In the genomic region with DNA sequence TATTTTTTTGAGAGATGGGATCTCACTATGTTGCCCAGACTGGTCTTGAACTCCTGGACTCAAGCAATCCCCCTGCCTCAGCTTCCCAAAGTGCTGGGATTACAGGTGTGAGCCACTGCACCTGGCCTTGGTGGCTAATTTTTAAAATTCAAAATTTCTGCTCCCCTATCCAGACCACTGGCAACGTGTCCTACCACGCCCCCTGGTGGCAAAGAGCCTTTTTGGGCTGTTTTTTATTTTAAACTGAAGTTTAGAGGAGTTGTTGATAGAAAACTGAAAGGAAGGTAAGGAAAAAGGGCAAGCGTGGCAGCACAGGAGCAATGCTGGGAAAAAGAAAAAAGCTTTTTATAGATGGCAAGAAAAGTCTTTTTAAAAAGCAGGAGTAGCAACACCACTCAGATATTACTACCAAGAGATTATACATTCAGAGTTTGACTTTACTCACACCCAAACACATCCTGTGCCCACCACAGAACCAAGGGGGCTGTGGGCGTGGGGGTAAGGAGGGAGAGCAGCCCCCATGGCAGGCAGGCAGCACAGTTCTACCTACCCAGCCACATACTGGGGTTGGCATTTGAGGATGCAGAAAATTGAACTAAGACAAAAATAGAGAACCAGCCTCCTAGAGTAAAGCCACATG, we compare ENCODE assay signal across 8 cellular contexts. TPM values are rescaled to one million over a fixed set of nuclear protein-coding genes. Genes with fewer than 3 reads are reported as not detected.
DNase-seq lines count a peak whose midpoint lies in the region; ATAC-seq and TF ChIP-seq lines count a peak whose summit lies in the region.

No MANE protein-coding gene starts in this region.

- dilution Hi-C loops in mammary epithelial cell (cut with HindIII; ENCODE audit: low sequenced_read_pairs), result no loop called here

- no peak overlapping the region for H3K27ac ChIP-seq in CD4-positive, alpha-beta T cell (ENCODE audit: low read depth, low read length)
- no peak overlapping the region for H3K27ac ChIP-seq in mammary epithelial cell (ENCODE audit: insufficient read depth, low read depth, low read length)
- H3K27ac ChIP-seq in left lung, result peak overlapping the region; percentile 75 to 95

- no peak for ATAC-seq in CD4-positive, alpha-beta T cell (ENCODE audit: poor library complexity)
- peak; percentile 29 for ATAC-seq in activated B cell treated with CpG ODN at 0.5 μM for 24 hours (ENCODE audit: low read depth)
- ATAC-seq in left lung, result peak; percentile 14
- no peak for ATAC-seq in GM21526 (IDR thresholded peaks at IDR 0.05; ENCODE audit: low FRiP score, unreplicated experiment)
- ATAC-seq in GM21825 (IDR thresholded peaks at IDR 0.05; ENCODE audit: unreplicated experiment), result no peak

- H3K9me3 ChIP-seq in CD4-positive, alpha-beta T cell (ENCODE audit: control insufficient read depth, low read length), result no peaks in the 10 kb centered on the region
- H3K9me3 ChIP-seq in mammary epithelial cell (replicated peaks; ENCODE audit: insufficient read depth, low read length) (no peaks in the 10 kb centered on the region), left lung (no peaks in the 10 kb centered on the region)

- H3K9ac ChIP-seq in mammary epithelial cell (ENCODE audit: insufficient read depth, low read length), result no peak overlapping the region

- no peak overlapping the region for H2AFZ ChIP-seq in mammary epithelial cell (ENCODE audit: low read depth, low read length)

- H3K4me2 ChIP-seq in mammary epithelial cell (ENCODE audit: insufficient read depth, low read depth, low read length), result no peak overlapping the region

- H3K9me3 Mint-ChIP-seq in CD4-positive, alpha-beta T cell, result no peaks in the 10 kb centered on the region
- H3K9me3 Mint-ChIP-seq in activated B cell treated with CpG ODN at 0.5 μM for 24 hours, result no peaks in the 10 kb centered on the region

- peaks cover 3% of the 10 kb centered on the region for H4K20me1 ChIP-seq in mammary epithelial cell (ENCODE audit: insufficient read depth, low read length)

- BruUV-seq in mammary epithelial cell (replicated peaks; lab: Mats Ljungman, UMichigan), result no TSS peak

- intact Hi-C loops in CD4-positive, alpha-beta T cell (cut with DNase I, micrococcal nuclease), result loop anchor here (1.0 to 5.0 kb wide), 8 partner anchors 67 to 352 kb away; no protein-coding TSS in a partner anchor
- intact Hi-C loops in activated B cell treated with CpG ODN at 0.5 μM for 24 hours (cut with micrococcal nuclease), result loop anchor here (1.0 to 2.0 kb wide), 3 partner anchors 44 to 192 kb away; no protein-coding TSS in a partner anchor
- intact Hi-C loops in mammary epithelial cell (cut with micrococcal nuclease), result loop anchor here (2.0 to 5.0 kb wide), 4 partner anchors 43 to 253 kb away; no protein-coding TSS in a partner anchor
- intact Hi-C loops in left lung (cut with DNase I), result loop anchor here in 1 of 2 donors (10.0 kb wide), 1 partner anchor 160 kb away; no protein-coding TSS in a partner anchor

- WGBS in mammary epithelial cell (ENCODE audit: low coverage, missing lambda C conversion rate), result 12% methylated on average over 4 of the region's 4 CpGs

- peak overlapping the region; percentile 96 for H3K27ac Mint-ChIP-seq in CD4-positive, alpha-beta T cell
- peak overlapping the region; percentile 78 for H3K27ac Mint-ChIP-seq in activated B cell treated with CpG ODN at 0.5 μM for 24 hours

- CTCF ChIA-PET in CD4-positive, alpha-beta T cell (lab: Charles Lee), result interaction anchor here (0.7 to 3.1 kb wide), 7 partner anchors 11 to 192 kb away, joined by 3 to 34 read pairs (median 3); partner anchors contain the start of genes JMJD6, METTL23 and MFSD11
- CTCF ChIA-PET in activated B cell treated with CpG ODN at 0.5 μM for 24 hours (lab: Charles Lee) (interaction anchor here (0.7 to 2.0 kb wide), 5 partner anchors 10 to 211 kb away, joined by 3 to 7 read pairs (median 4); no protein-coding TSS in a partner anchor), mammary epithelial cell (lab: Charles Lee; ENCODE audit: low non-redundant PET) (no interaction called here)

- H3K4me1 ChIP-seq in mammary epithelial cell (ENCODE audit: insufficient read depth, low read length), result peaks cover 10% of the 10 kb centered on the region
- peaks cover 29 to 60% of the 10 kb centered on the region in 2 donors for H3K4me1 ChIP-seq in left lung

- peaks cover 13% of the 10 kb centered on the region for H3K79me2 ChIP-seq in mammary epithelial cell (ENCODE audit: insufficient read depth, low read length)

- H3K4me1 Mint-ChIP-seq in CD4-positive, alpha-beta T cell (ENCODE audit: low read depth), result peaks cover 42% of the 10 kb centered on the region
- peaks cover 27% of the 10 kb centered on the region for H3K4me1 Mint-ChIP-seq in activated B cell treated with CpG ODN at 0.5 μM for 24 hours

- TF ChIP-seq CTCF in CD4-positive, alpha-beta T cell (IDR thresholded peaks at IDR 0.05), result peak; percentile 88
- TF ChIP-seq CTCF in activated B cell treated with CpG ODN at 0.5 μM for 24 hours (IDR thresholded peaks at IDR 0.05) (peak; percentile 76), mammary epithelial cell (conservative IDR thresholded peaks at IDR 0.05 in 1 of 2, IDR thresholded peaks at IDR 0.05 in 1 of 2; ENCODE audit: extremely low read depth in 1 of 2, insufficient read depth in 1 of 2, low read depth in 1 of 2, low read length in 2 of 2) (peak; percentile 79 to 84), left lung (IDR thresholded peaks at IDR 0.05) (peak; percentile 66 to 83)

- DNase-seq in CD4-positive, alpha-beta T cell, result peak; percentile 64 to 83 (median 74)
- peak; percentile 67 for DNase-seq in KBM-7
- peak; percentile 56 for DNase-seq in activated B cell treated with CpG ODN at 0.5 μM for 24 hours
- DNase-seq in mammary epithelial cell, result no peak
- DNase-seq in left lung, result no peak
- DNase-seq in stimulated activated CD4-positive, alpha-beta T cell treated with anti-CD3 and anti-CD28 coated beads, TNF-alpha, amount 100 ng/mL, for 1 hour (ENCODE audit: low read depth in 3 of 3, low spot score in 1 of 3), result peak; percentile 45 to 68 (median 56)

- H3K4me3 Mint-ChIP-seq in CD4-positive, alpha-beta T cell, result peak overlapping the region; percentile 3
- H3K4me3 Mint-ChIP-seq in activated B cell treated with CpG ODN at 0.5 μM for 24 hours, result peak overlapping the region; percentile 39

- no peaks in the 10 kb centered on the region for H3K27me3 ChIP-seq in CD4-positive, alpha-beta T cell (ENCODE audit: control insufficient read depth, insufficient read depth, low read length)
- H3K27me3 ChIP-seq in mammary epithelial cell (ENCODE audit: insufficient read depth, low read length), result no peaks in the 10 kb centered on the region
- peaks cover 0 to 5% of the 10 kb centered on the region in 2 donors for H3K27me3 ChIP-seq in left lung

- peaks cover 15% of the 10 kb centered on the region for H3K36me3 ChIP-seq in mammary epithelial cell (ENCODE audit: insufficient read depth, low read length)
- peaks cover 0 to 69% of the 10 kb centered on the region in 2 donors for H3K36me3 ChIP-seq in left lung

- H3K36me3 Mint-ChIP-seq in CD4-positive, alpha-beta T cell (ENCODE audit: low read depth), result peaks cover 60% of the 10 kb centered on the region
- peaks cover 63% of the 10 kb centered on the region for H3K36me3 Mint-ChIP-seq in activated B cell treated with CpG ODN at 0.5 μM for 24 hours (ENCODE audit: low read depth)

- in situ Hi-C loops in KBM-7 (cut with MboI; ENCODE audit: low pct_unique_long_range_greater_than_20kb, low sequenced_read_pairs) (no loop called here), mammary epithelial cell (cut with MboI; ENCODE audit: low sequenced_read_pairs in 2 of 2) (no loop called here)

- H3K27me3 Mint-ChIP-seq in CD4-positive, alpha-beta T cell, result no peaks in the 10 kb centered on the region
- H3K27me3 Mint-ChIP-seq in activated B cell treated with CpG ODN at 0.5 μM for 24 hours, result no peaks in the 10 kb centered on the region

- POLR2A ChIA-PET in CD4-positive, alpha-beta T cell (lab: Charles Lee), result interaction anchor here (6.7 kb wide), 1 partner anchor 21 kb away, joined by 63 read pairs; the partner anchor contains the start of genes MFSD11 and SRSF2
- POLR2A ChIA-PET in activated B cell treated with CpG ODN at 0.5 μM for 24 hours (lab: Charles Lee), result interaction anchor here (6.8 kb wide), 1 partner anchor 12 kb away, joined by 33 read pairs; the partner anchor contains the start of genes JMJD6 and METTL23

- H3K4me3 ChIP-seq in mammary epithelial cell (replicated peaks in 1 of 3; ENCODE audit: insufficient read depth in 1 of 3, low read depth in 2 of 3, low read length in 3 of 3) (no peak overlapping the region), left lung (no peak overlapping the region)

RNA-seq across cellular contexts. Expression of gene MXRA7, which starts 4.2 kb away (rescaled TPM):
- 10 to 100 TPM; 11.4 to 12.1 TPM for total RNA-seq in CD4-positive, alpha-beta T cell
- total RNA-seq in activated B cell treated with CpG ODN at 0.5 μM for 24 hours (13.5 and 13.8 TPM in 2 replicates), mammary epithelial cell (100 to 1,000 TPM; 116 to 183 TPM), left lung (100 to 1,000 TPM in 1 of 2 donors, 10 to 100 TPM in 1; 83.2 to 211 TPM)
- 59.5 TPM for polyA plus RNA-seq in mammary epithelial cell
- polyA minus RNA-seq in mammary epithelial cell, result 144 TPM

RNA-seq across cellular contexts. Expression of gene JMJD6, which starts 11.5 kb away (rescaled TPM):
- 100 to 1,000 TPM; 133 to 134 TPM for total RNA-seq in CD4-positive, alpha-beta T cell
- total RNA-seq in activated B cell treated with CpG ODN at 0.5 μM for 24 hours, result 32.7 and 33.1 TPM in 2 replicates
- 10 to 100 TPM; 10.3 to 22.2 TPM for total RNA-seq in mammary epithelial cell
- 14.4 TPM for polyA plus RNA-seq in mammary epithelial cell
- 25.0 TPM for polyA minus RNA-seq in mammary epithelial cell
- 10 to 100 TPM; 23.5 to 35.9 TPM for total RNA-seq in left lung

RNA-seq across cellular contexts. Expression of gene METTL23, which starts 11.7 kb away (rescaled TPM):
- total RNA-seq in CD4-positive, alpha-beta T cell, result 10 to 100 TPM; 35.4 to 37.8 TPM
- total RNA-seq in activated B cell treated with CpG ODN at 0.5 μM for 24 hours (52.3 and 56.0 TPM in 2 replicates), mammary epithelial cell (10 to 100 TPM; 18.2 to 27.7 TPM), left lung (10 to 100 TPM; 30.6 to 33.5 TPM)
- polyA plus RNA-seq in mammary epithelial cell, result 38.3 TPM
- polyA minus RNA-seq in mammary epithelial cell, result 19.5 TPM

RNA-seq across cellular contexts. Expression of gene SRSF2, which starts 22.2 kb away (rescaled TPM):
- 100 to 1,000 TPM; 448 to 460 TPM for total RNA-seq in CD4-positive, alpha-beta T cell
- total RNA-seq in activated B cell treated with CpG ODN at 0.5 μM for 24 hours (335 and 367 TPM in 2 replicates), mammary epithelial cell (100 to 1,000 TPM; 110 to 196 TPM), left lung (100 to 1,000 TPM; 114 to 174 TPM)
- polyA plus RNA-seq in mammary epithelial cell, result 221 TPM
- polyA minus RNA-seq in mammary epithelial cell, result 226 TPM

RNA-seq across cellular contexts. Expression of gene MFSD11, which starts 23.0 kb away (rescaled TPM):
- total RNA-seq in CD4-positive, alpha-beta T cell, result 10 to 100 TPM; 25.5 to 29.4 TPM
- total RNA-seq in activated B cell treated with CpG ODN at 0.5 μM for 24 hours (17.9 and 20.8 TPM in 2 replicates), mammary epithelial cell (10 to 100 TPM; 18.3 to 38.5 TPM), left lung (10 to 100 TPM; 23.6 to 38.2 TPM)
- polyA plus RNA-seq in mammary epithelial cell, result 13.2 TPM
- 30.9 TPM for polyA minus RNA-seq in mammary epithelial cell

Comparison
In these comparisons a context has a peak if more than half of its experiments do, and no peak if none do; other contexts are left out.
1. ATAC-seq: peak in activated B cell treated with CpG ODN at 0.5 μM for 24 hours (single experiment) and left lung (single experiment); none in CD4-positive, alpha-beta T cell (single experiment), GM21526 (single experiment) and GM21825 (single experiment).
2. DNase-seq: peak in CD4-positive, alpha-beta T cell (10 of 10), KBM-7 (single experiment), activated B cell treated with CpG ODN at 0.5 μM for 24 hours (single experiment) and stimulated activated CD4-positive, alpha-beta T cell treated with anti-CD3 and anti-CD28 coated beads, TNF-alpha, amount 100 ng/mL, for 1 hour (3 of 3); none in mammary epithelial cell (single experiment) and left lung (0 of 2).
3. H3K27ac ChIP-seq: peak in left lung (2 of 2); none in CD4-positive, alpha-beta T cell (single experiment) and mammary epithelial cell (single experiment).
4. Peak in every context shown above with its lines, with median percentiles within 50 percentile points of each other: CTCF ChIP-seq.